ENCODE assay signal across 29 cellular contexts in genomic region chr6:154096316-154096715, GRCh38. TPM values are rescaled to one million over a fixed set of nuclear protein-coding genes. Genes with fewer than 3 reads are reported as not detected.
"Had no signal": no experiment of that assay in that cellular context is flagged by ENCODE, and none has a peak within 500 bp of the region (broad histone marks: within the 10 kb centered on the region; RNA-seq: fewer than 3 reads in every experiment).

No MANE protein-coding gene starts in this region.

- H3K36me3 ChIP-seq: left ventricle myocardium inferior, ovary, right atrium auricular region, spleen, suprapubic skin, thoracic aorta, tibial artery, uterus had no signal

- H3K4me1 ChIP-seq: left ventricle myocardium inferior, right atrium auricular region, spleen, suprapubic skin, tibial artery, uterus had no signal

- H3K27me3 ChIP-seq: ovary, right atrium auricular region, spleen, suprapubic skin, tibial artery, uterus had no signal

- DNase-seq: hypothalamus; islet precursor cell; left ventricle myocardium inferior; mesendoderm; naive thymus-derived CD4-positive, alpha-beta T cell; ovary; small intestine; spleen; stimulated activated CD4-positive, alpha-beta T cell treated with anti-CD3 and anti-CD28 coated beads, Interleukin-4, amount 100 ng/mL, for 24 hours; stimulated activated naive CD4-positive, alpha-beta T cell; tibial artery; uterus had no signal

- FAIRE-seq: small intestine had no signal

- H3K4me3 ChIP-seq: left ventricle myocardium inferior, lung, ovary, right atrium auricular region, spleen, suprapubic skin, thoracic aorta, tibial artery, uterus had no signal

- H3K9me3 ChIP-seq: left ventricle myocardium inferior, ovary, right atrium auricular region, spleen, suprapubic skin, thoracic aorta, tibial artery, uterus had no signal

- H3K27ac ChIP-seq: left ventricle myocardium inferior, ovary, right atrium auricular region, spleen, suprapubic skin, thoracic aorta, tibial artery, uterus had no signal

- ATAC-seq: naive thymus-derived CD4-positive, alpha-beta T cell; natural killer cell treated with Interleukin-12 subunit alpha and Interleukin-12 subunit beta and Interleukin-15 and Interleukin-18, amount 100 ng/mL, for 72 hours; sciatic nerve; stimulated activated effector memory CD8-positive, alpha-beta T cell treated with anti-CD3 and anti-CD28 coated beads, Interleukin-12 subunit alpha, Interleukin-12 subunit beta, amount 100 ng/mL, for 72 hours had no signal

RNA-seq across cellular contexts. Expression of gene OPRM1, which starts 57.3 kb away (rescaled TPM):
- total RNA-seq: kidney epithelial cell; left ventricle myocardium inferior; lower leg skin; lung; mesothelial cell of epicardium; mononuclear cell; naive thymus-derived CD4-positive, alpha-beta T cell; natural killer cell treated with Interleukin-12 subunit alpha and Interleukin-12 subunit beta and Interleukin-15 and Interleukin-18, amount 100 ng/mL, for 72 hours; omental fat pad; ovary; progenitor cell of endocrine pancreas; pulmonary artery endothelial cell; renal cortical epithelial cell; right atrium auricular region; sciatic nerve; spleen; subcutaneous adipose tissue; suprapubic skin; thoracic aorta; ureter had no signal
- polyA plus RNA-seq: lung; naive thymus-derived CD4-positive, alpha-beta T cell; ovary; spleen had no signal
